In genomic region chr12:117686911-117687377, GRCh38 we compare ENCODE assay signal across 10 cellular contexts.
A peak's percentile ranks its signal among the peaks of the same experiment; 100 is the strongest.
DNase-seq lines count a peak whose midpoint lies in the region; ATAC-seq and TF ChIP-seq lines count a peak whose summit lies in the region.
"Had no signal": no experiment of that assay in that cellular context is flagged by ENCODE, and none has a peak within 500 bp of the region (broad histone marks: within the 10 kb centered on the region; RNA-seq: fewer than 3 reads in every experiment).

No MANE protein-coding gene starts in this region.

- H3K4me3 ChIP-seq in AG04449 (ENCODE audit: low read depth, low read length) = peak overlapping the region; percentile 37
- H3K4me3 ChIP-seq in astrocyte of the spinal cord (ENCODE audit: low read depth, low read length) = no peak overlapping the region

- H3K9me3 Mint-ChIP-seq in mesothelial cell of epicardium = peaks cover 3% of the 10 kb centered on the region

- peak overlapping the region; percentile 21 for H3K27ac Mint-ChIP-seq in mesothelial cell of epicardium

- ATAC-seq in GM19351 (IDR thresholded peaks at IDR 0.05; ENCODE audit: unreplicated experiment) (no peak), GM21360 (IDR thresholded peaks at IDR 0.05; ENCODE audit: unreplicated experiment) (no peak)

- peaks cover 27% of the 10 kb centered on the region for H3K4me1 Mint-ChIP-seq in mesothelial cell of epicardium

- H3K27me3 Mint-ChIP-seq in mesothelial cell of epicardium (ENCODE audit: low read depth) = peaks cover 25% of the 10 kb centered on the region

- H3K36me3 Mint-ChIP-seq in mesothelial cell of epicardium = no peaks in the 10 kb centered on the region

- DNase-seq in AG04449 (ENCODE audit: low read depth, low spot score) (peak; percentile 52), HT1080 (ENCODE audit: low read depth) (peak; percentile 74), astrocyte of the spinal cord (ENCODE audit: low read depth, low spot score) (peak; percentile 82), mesothelial cell of epicardium (ENCODE audit: low spot score in 2 of 2, unreplicated experiment in 2 of 2) (peak in 1 of 2 experiments; percentile 45), NCI-H187 treated with DMSO at 0.1 percent for 48 hours (lab: John Stamatoyannopoulos, UW) (no peak)
- DNase-seq in activated CD8-positive, alpha-beta memory T cell treated with anti-CD3 and anti-CD28 coated beads, Interleukin-2, amount 50 U/mL, for 4 hours = no peak
- DNase-seq: activated effector memory CD4-positive, alpha-beta T cell treated with Interleukin-2 at 50 U/mL for 16 hours; erythroblast had no signal

- TF ChIP-seq CTCF in AG04449 (IDR thresholded peaks at IDR 0.05; ENCODE audit: insufficient read depth, low read length, missing control alignments) = no peak
- TF ChIP-seq CTCF in astrocyte of the spinal cord (IDR thresholded peaks at IDR 0.05; ENCODE audit: low read depth, low read length) = no peak
- TF ChIP-seq CTCF in mesothelial cell of epicardium (IDR thresholded peaks at IDR 0.05; ENCODE audit: unreplicated experiment) = no peak

- CTCF ChIA-PET in AG04449 (lab: Yijun Ruan, JAX) = interaction anchor here (1.5 to 3.8 kb wide), 2 partner anchors 9 to 150 kb away, joined by 3 to 22 read pairs; no protein-coding TSS in a partner anchor

- in situ Hi-C loops in astrocyte of the spinal cord (cut with HindIII; ENCODE audit: low sequenced_read_pairs) = no loop called here

- POLR2A ChIA-PET in AG04449 (lab: Yijun Ruan, JAX) = interaction anchor here (0.6 to 0.7 kb wide), 2 partner anchors 47 to 144 kb away, joined by 4 read pairs; no protein-coding TSS in a partner anchor

- no peak overlapping the region for H3K4me3 Mint-ChIP-seq in mesothelial cell of epicardium

Comparison
In these comparisons a context has a peak if more than half of its experiments do, and no peak if none do; other contexts are left out.
1. DNase-seq: peak in AG04449 (single experiment), HT1080 (single experiment) and astrocyte of the spinal cord (single experiment); none in NCI-H187 treated with DMSO at 0.1 percent for 48 hours (single experiment) and activated CD8-positive, alpha-beta memory T cell treated with anti-CD3 and anti-CD28 coated beads, Interleukin-2, amount 50 U/mL, for 4 hours (single experiment).